Comparison of ENCODE assay signal across 2 cellular contexts in genomic region chr17:42088736-42089135, GRCh38.
TF ChIP-seq lines count a peak whose summit lies in the region.

No MANE protein-coding gene starts in this region.

TF ChIP-seq in GM23338, 12 proteins besides CTCF, POLR2A, EP300 and RAD21:
- TF ChIP-seq EZH2phosphoT487 (IDR thresholded peaks at IDR 0.05; ENCODE audit: unreplicated experiment) (no peak), ZNF331 (CRISPR knock-in tag; IDR thresholded peaks at IDR 0.05; ENCODE audit: low read depth) (no peak), ZNF462 (CRISPR knock-in tag; IDR thresholded peaks at IDR 0.05) (no peak), ZNF114 (CRISPR knock-in tag; IDR thresholded peaks at IDR 0.05) (no peak), POLR2AphosphoS5 (IDR thresholded peaks at IDR 0.05; ENCODE audit: low read depth) (no peak), STAT1 (IDR thresholded peaks at IDR 0.05; ENCODE audit: unreplicated experiment) (no peak), EZH2 (IDR thresholded peaks at IDR 0.05; ENCODE audit: low read depth, unreplicated experiment) (no peak), NANOG (IDR thresholded peaks at IDR 0.05; ENCODE audit: borderline replicate concordance) (no peak), CREB1 (CRISPR knock-in tag; IDR thresholded peaks at IDR 0.05; ENCODE audit: low read depth) (no peak), JUNB (IDR thresholded peaks at IDR 0.05; ENCODE audit: unreplicated experiment) (no peak)
- TF ChIP-seq, protein P1, sequence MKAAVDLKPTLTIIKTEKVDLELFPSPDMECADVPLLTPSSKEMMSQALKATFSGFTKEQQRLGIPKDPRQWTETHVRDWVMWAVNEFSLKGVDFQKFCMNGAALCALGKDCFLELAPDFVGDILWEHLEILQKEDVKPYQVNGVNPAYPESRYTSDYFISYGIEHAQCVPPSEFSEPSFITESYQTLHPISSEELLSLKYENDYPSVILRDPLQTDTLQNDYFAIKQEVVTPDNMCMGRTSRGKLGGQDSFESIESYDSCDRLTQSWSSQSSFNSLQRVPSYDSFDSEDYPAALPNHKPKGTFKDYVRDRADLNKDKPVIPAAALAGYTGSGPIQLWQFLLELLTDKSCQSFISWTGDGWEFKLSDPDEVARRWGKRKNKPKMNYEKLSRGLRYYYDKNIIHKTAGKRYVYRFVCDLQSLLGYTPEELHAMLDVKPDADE (IDR thresholded peaks at IDR 0.05), result no peak
- TF ChIP-seq, protein P2, sequence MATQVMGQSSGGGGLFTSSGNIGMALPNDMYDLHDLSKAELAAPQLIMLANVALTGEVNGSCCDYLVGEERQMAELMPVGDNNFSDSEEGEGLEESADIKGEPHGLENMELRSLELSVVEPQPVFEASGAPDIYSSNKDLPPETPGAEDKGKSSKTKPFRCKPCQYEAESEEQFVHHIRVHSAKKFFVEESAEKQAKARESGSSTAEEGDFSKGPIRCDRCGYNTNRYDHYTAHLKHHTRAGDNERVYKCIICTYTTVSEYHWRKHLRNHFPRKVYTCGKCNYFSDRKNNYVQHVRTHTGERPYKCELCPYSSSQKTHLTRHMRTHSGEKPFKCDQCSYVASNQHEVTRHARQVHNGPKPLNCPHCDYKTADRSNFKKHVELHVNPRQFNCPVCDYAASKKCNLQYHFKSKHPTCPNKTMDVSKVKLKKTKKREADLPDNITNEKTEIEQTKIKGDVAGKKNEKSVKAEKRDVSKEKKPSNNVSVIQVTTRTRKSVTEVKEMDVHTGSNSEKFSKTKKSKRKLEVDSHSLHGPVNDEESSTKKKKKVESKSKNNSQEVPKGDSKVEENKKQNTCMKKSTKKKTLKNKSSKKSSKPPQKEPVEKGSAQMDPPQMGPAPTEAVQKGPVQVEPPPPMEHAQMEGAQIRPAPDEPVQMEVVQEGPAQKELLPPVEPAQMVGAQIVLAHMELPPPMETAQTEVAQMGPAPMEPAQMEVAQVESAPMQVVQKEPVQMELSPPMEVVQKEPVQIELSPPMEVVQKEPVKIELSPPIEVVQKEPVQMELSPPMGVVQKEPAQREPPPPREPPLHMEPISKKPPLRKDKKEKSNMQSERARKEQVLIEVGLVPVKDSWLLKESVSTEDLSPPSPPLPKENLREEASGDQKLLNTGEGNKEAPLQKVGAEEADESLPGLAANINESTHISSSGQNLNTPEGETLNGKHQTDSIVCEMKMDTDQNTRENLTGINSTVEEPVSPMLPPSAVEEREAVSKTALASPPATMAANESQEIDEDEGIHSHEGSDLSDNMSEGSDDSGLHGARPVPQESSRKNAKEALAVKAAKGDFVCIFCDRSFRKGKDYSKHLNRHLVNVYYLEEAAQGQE (IDR thresholded peaks at IDR 0.05; ENCODE audit: unreplicated experiment), result no peak

TF ChIP-seq in IMR-90, 13 proteins besides CTCF, POLR2A, EP300 and RAD21:
- TF ChIP-seq RFX5 (IDR thresholded peaks at IDR 0.05; ENCODE audit: low read depth, low read length) (no peak), SMC3 (IDR thresholded peaks at IDR 0.05; ENCODE audit: low read depth, low read length) (no peak), ELK1 (IDR thresholded peaks at IDR 0.05; ENCODE audit: borderline replicate concordance, low read depth, low read length) (no peak), NFE2L2 (IDR thresholded peaks at IDR 0.05; ENCODE audit: low read depth, low read length) (no peak), RCOR1 (IDR thresholded peaks at IDR 0.05; ENCODE audit: insufficient replicate concordance, low read length) (no peak), CEBPB (IDR thresholded peaks at IDR 0.05; ENCODE audit: low read depth, low read length) (no peak), FOS (IDR thresholded peaks at IDR 0.05; ENCODE audit: low read depth, low read length) (no peak), MXI1 (IDR thresholded peaks at IDR 0.05; ENCODE audit: borderline replicate concordance, low read depth, low read length) (no peak), MAFK (IDR thresholded peaks at IDR 0.05; ENCODE audit: low read depth, low read length) (no peak), CHD1 (IDR thresholded peaks at IDR 0.05; ENCODE audit: low read depth, low read length) (no peak), BHLHE40 (IDR thresholded peaks at IDR 0.05; ENCODE audit: low read depth, low read length) (no peak), MAZ (IDR thresholded peaks at IDR 0.05; ENCODE audit: borderline replicate concordance, low read depth, low read length) (no peak)
- TF ChIP-seq, protein P3, sequence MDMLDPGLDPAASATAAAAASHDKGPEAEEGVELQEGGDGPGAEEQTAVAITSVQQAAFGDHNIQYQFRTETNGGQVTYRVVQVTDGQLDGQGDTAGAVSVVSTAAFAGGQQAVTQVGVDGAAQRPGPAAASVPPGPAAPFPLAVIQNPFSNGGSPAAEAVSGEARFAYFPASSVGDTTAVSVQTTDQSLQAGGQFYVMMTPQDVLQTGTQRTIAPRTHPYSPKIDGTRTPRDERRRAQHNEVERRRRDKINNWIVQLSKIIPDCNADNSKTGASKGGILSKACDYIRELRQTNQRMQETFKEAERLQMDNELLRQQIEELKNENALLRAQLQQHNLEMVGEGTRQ (IDR thresholded peaks at IDR 0.05; ENCODE audit: low read depth, low read length), result no peak
TF ChIP-seq in IMR-90: peak in this region for 0.
